17 cellular contexts compared by ENCODE assay signal in genomic region chr2:217597140-217597539, GRCh38.
DNase-seq lines count a peak whose midpoint lies in the region; TF ChIP-seq lines count a peak whose summit lies in the region.
"Had no signal": no experiment of that assay in that cellular context is flagged by ENCODE, and none has a peak within 500 bp of the region (broad histone marks: within the 10 kb centered on the region; RNA-seq: fewer than 3 reads in every experiment).

No MANE protein-coding gene starts in this region.

- H3K9ac ChIP-seq in NT2/D1 (ENCODE audit: insufficient read length, low read depth): no peak overlapping the region
- H3K9ac ChIP-seq in neural progenitor cell: no peak overlapping the region
- H3K9ac ChIP-seq: BLaER1 had no signal

- H3K9me3 ChIP-seq in NT2/D1 (ENCODE audit: insufficient read depth, low read length) (no peaks in the 10 kb centered on the region), hepatocyte (ENCODE audit: low read depth) (no peaks in the 10 kb centered on the region), neural progenitor cell (ENCODE audit: low read depth) (no peaks in the 10 kb centered on the region), right atrium auricular region (no peaks in the 10 kb centered on the region)
- H3K9me3 ChIP-seq: BLaER1, Caco-2 had no signal

- no peaks in the 10 kb centered on the region for H3K27me3 ChIP-seq in NT2/D1 (ENCODE audit: insufficient read depth, insufficient read length)
- H3K27me3 ChIP-seq in hepatocyte: no peaks in the 10 kb centered on the region
- no peaks in the 10 kb centered on the region for H3K27me3 ChIP-seq in neural progenitor cell
- no peaks in the 10 kb centered on the region for H3K27me3 ChIP-seq in right atrium auricular region
- H3K27me3 ChIP-seq: BLaER1 had no signal

- peaks cover 5% of the 10 kb centered on the region for H3K27me3 Mint-ChIP-seq in neural progenitor cell (ENCODE audit: insufficient read depth, low read depth)

- no peaks in the 10 kb centered on the region for H3K36me3 Mint-ChIP-seq in neural progenitor cell
- H3K36me3 Mint-ChIP-seq: CD4-positive, CD25-positive, alpha-beta regulatory T cell; CD8-positive, alpha-beta T cell had no signal

- no peak overlapping the region for H3K4me3 ChIP-seq in NT2/D1 (ENCODE audit: insufficient read length, low read depth)
- H3K4me3 ChIP-seq in hepatocyte: no peak overlapping the region
- H3K4me3 ChIP-seq in neural progenitor cell: no peak overlapping the region
- no peak overlapping the region for H3K4me3 ChIP-seq in right atrium auricular region
- H3K4me3 ChIP-seq: BLaER1 had no signal

- H3K9me2 ChIP-seq in hepatocyte (replicated peaks; ENCODE audit: insufficient read depth): no peaks in the 10 kb centered on the region

- H3K79me2 ChIP-seq in hepatocyte (no peaks in the 10 kb centered on the region), neural progenitor cell (ENCODE audit: low read depth) (no peaks in the 10 kb centered on the region)

- in situ Hi-C loops in G401 (cut with HindIII; ENCODE audit: low sequenced_read_pairs): no loop called here

- no peaks in the 10 kb centered on the region for H3F3A ChIP-seq in neural progenitor cell (ENCODE audit: low read depth)

- H3K4me3 Mint-ChIP-seq in neural progenitor cell: no peak overlapping the region
- H3K4me3 Mint-ChIP-seq: B cell; CD4-positive, CD25-positive, alpha-beta regulatory T cell; CD8-positive, alpha-beta T cell had no signal

- no peaks in the 10 kb centered on the region for H3K9me3 Mint-ChIP-seq in neural progenitor cell
- H3K9me3 Mint-ChIP-seq: CD8-positive, alpha-beta T cell had no signal

- peak overlapping the region; percentile 30 for H3K27ac Mint-ChIP-seq in neural progenitor cell
- H3K27ac Mint-ChIP-seq: B cell; CD4-positive, CD25-positive, alpha-beta regulatory T cell; CD8-positive, alpha-beta T cell had no signal

- H3K4me1 ChIP-seq in NT2/D1 (ENCODE audit: insufficient read depth, insufficient read length) (no peaks in the 10 kb centered on the region), hepatocyte (ENCODE audit: insufficient read depth) (no peaks in the 10 kb centered on the region), neural progenitor cell (no peaks in the 10 kb centered on the region), right atrium auricular region (no peaks in the 10 kb centered on the region)
- H3K4me1 ChIP-seq: Caco-2 had no signal

- WGBS in hepatocyte (ENCODE audit: low lambda C conversion rate, missing lambda C conversion rate): 74% methylated on average over 4 of the region's 4 CpGs

- H3K4me2 ChIP-seq in hepatocyte (peak overlapping the region; percentile 32), neural progenitor cell (no peak overlapping the region)
- H3K4me2 ChIP-seq: BLaER1 had no signal

- H3K27ac ChIP-seq in hepatocyte (no peak overlapping the region), neural progenitor cell (no peak overlapping the region), right atrium auricular region (no peak overlapping the region)
- H3K27ac ChIP-seq: 22Rv1, BLaER1, C4-2B had no signal

- H2AFZ ChIP-seq in hepatocyte (no peak overlapping the region), neural progenitor cell (replicated peaks) (no peak overlapping the region)

- peaks cover 27% of the 10 kb centered on the region for H3K4me1 Mint-ChIP-seq in neural progenitor cell

- H3K36me3 ChIP-seq in NT2/D1 (ENCODE audit: insufficient read depth, insufficient read length, low read length): no peaks in the 10 kb centered on the region
- H3K36me3 ChIP-seq in hepatocyte (replicated peaks; ENCODE audit: insufficient read depth, low read depth): no peaks in the 10 kb centered on the region
- H3K36me3 ChIP-seq in neural progenitor cell: no peaks in the 10 kb centered on the region
- H3K36me3 ChIP-seq in right atrium auricular region: no peaks in the 10 kb centered on the region
- H3K36me3 ChIP-seq: BLaER1 had no signal

- peak; percentile 68 for DNase-seq in G401 (ENCODE audit: low spot score)
- peak; percentile 13 for DNase-seq in NT2/D1 (ENCODE audit: low read depth, low spot score)
- DNase-seq in hepatocyte (ENCODE audit: low spot score): no peak
- no peak for DNase-seq in neural progenitor cell (ENCODE audit: low spot score)
- DNase-seq in NCI-H1092 treated with DMSO at 0.1 percent for 48 hours (lab: John Stamatoyannopoulos, UW): no peak
- no peak for DNase-seq in right atrium auricular region (ENCODE audit: low spot score)
- DNase-seq in cerebellar nuclear complex (lab: John Stamatoyannopoulos, UW): no peak
- DNase-seq: Caco-2; CD4-positive, CD25-positive, alpha-beta regulatory T cell; CD8-positive, alpha-beta T cell; DMS53; DMS79 treated with DMSO at 0.1 percent for 48 hours; H7 had no signal

- TF ChIP-seq CTCF in hepatocyte (IDR thresholded peaks at IDR 0.05; ENCODE audit: poor library complexity) (no peak), neural progenitor cell (IDR thresholded peaks at IDR 0.05) (no peak), right atrium auricular region (IDR thresholded peaks at IDR 0.05) (no peak)

- H4K20me1 ChIP-seq in hepatocyte (ENCODE audit: insufficient read depth, poor library complexity, severe bottlenecking): no peaks in the 10 kb centered on the region
- H4K20me1 ChIP-seq in neural progenitor cell (ENCODE audit: low read depth): no peaks in the 10 kb centered on the region
- H4K20me1 ChIP-seq: BLaER1 had no signal

Comparison
In these comparisons a context has a peak if more than half of its experiments do, and no peak if none do; other contexts are left out.
1. DNase-seq: peak in G401 (single experiment) and NT2/D1 (single experiment); none in hepatocyte (single experiment), neural progenitor cell (single experiment), NCI-H1092 treated with DMSO at 0.1 percent for 48 hours (single experiment), right atrium auricular region (single experiment) and cerebellar nuclear complex (0 of 2).